23 cellular contexts compared by ENCODE assay signal in the genomic region with DNA sequence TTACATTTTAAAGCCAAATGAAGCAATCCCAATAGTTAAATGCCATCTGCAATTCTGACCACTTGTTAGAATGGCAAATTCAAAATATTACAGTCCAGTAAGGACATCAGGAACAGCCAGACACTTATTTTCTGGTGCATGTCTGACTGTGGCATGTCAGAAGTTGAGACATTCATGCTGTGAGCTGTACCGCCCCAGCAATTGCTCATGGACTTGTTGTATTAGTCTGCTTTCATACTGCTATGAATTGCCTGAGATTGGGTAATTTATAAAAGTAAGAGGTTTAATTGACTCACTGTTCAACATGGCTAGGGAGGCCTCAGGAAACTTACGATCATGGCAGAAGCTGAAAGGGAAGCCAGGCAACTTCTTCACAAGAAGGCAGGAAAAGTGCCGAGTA. TPM values are rescaled to one million over a fixed set of nuclear protein-coding genes. Genes with fewer than 3 reads are reported as not detected.
DNase-seq lines count a peak whose midpoint lies in the region; TF ChIP-seq lines count a peak whose summit lies in the region.
"Had no signal": no experiment of that assay in that cellular context is flagged by ENCODE, and none has a peak within 500 bp of the region (broad histone marks: within the 10 kb centered on the region; RNA-seq: fewer than 3 reads in every experiment).

No MANE protein-coding gene starts in this region.

- DNase-seq in HCEC 1CT (peak; percentile 91), brain microvascular endothelial cell (peak; percentile 52), fibroblast of peridontal ligament (ENCODE audit: extremely low read depth) (peak; percentile 64), smooth muscle cell (lab: John Stamatoyannopoulos, UW; ENCODE audit: unreplicated experiment) (no peak), head of caudate nucleus (no peak), retina (no peak), cerebellum (ENCODE audit: low spot score) (no peak)
- DNase-seq: colonic mucosa; hypothalamus; Karpas-422; left ventricle myocardium superior; NCI-H1048; NCI-H1930; nephron progenitor cell; PC-3; posterior cingulate gyrus; SHP77 treated with DMSO at 0.1 percent for 48 hours; stimulated activated CD4-positive, alpha-beta T cell treated with anti-CD3 and anti-CD28 coated beads, Interleukin-2, amount 100 ng/mL, for 24 hours had no signal

- peaks cover 7% of the 10 kb centered on the region for H4K20me1 ChIP-seq in smooth muscle cell (ENCODE audit: low read depth)

- 88% methylated on average over 3 of the region's 3 CpGs for WGBS in smooth muscle cell (ENCODE audit: low lambda C conversion rate)

- H3K79me2 ChIP-seq in smooth muscle cell (ENCODE audit: low read depth) = peaks cover 6% of the 10 kb centered on the region

- no peak overlapping the region for H3K9ac ChIP-seq in smooth muscle cell (ENCODE audit: low read depth)

- H3K27me3 ChIP-seq in brain microvascular endothelial cell (replicated peaks) (no peaks in the 10 kb centered on the region), smooth muscle cell (ENCODE audit: low read depth) (no peaks in the 10 kb centered on the region)
- H3K27me3 ChIP-seq: colonic mucosa, vagina had no signal

- intact Hi-C loops in head of caudate nucleus (cut with DNase I) = no loop called here

- H3K4me1 ChIP-seq in smooth muscle cell (ENCODE audit: low read depth) = peaks cover 7% of the 10 kb centered on the region
- H3K4me1 ChIP-seq: colonic mucosa, vagina had no signal

- H3F3A ChIP-seq in smooth muscle cell (ENCODE audit: low read depth) = peaks cover 3% of the 10 kb centered on the region

- no peak overlapping the region for H2AFZ ChIP-seq in smooth muscle cell (ENCODE audit: low read depth)

- in situ Hi-C loops in brain microvascular endothelial cell (cut with HindIII; ENCODE audit: low pct_ligation_motif_present, low sequenced_read_pairs) = no loop called here

- H3K4me2 ChIP-seq in smooth muscle cell = no peak overlapping the region

- H3K9me3 ChIP-seq in smooth muscle cell (replicated peaks; ENCODE audit: low read depth) = no peaks in the 10 kb centered on the region
- H3K9me3 ChIP-seq: colonic mucosa, thoracic aorta, vagina had no signal

- TF ChIP-seq CTCF in brain microvascular endothelial cell (IDR thresholded peaks at IDR 0.05; ENCODE audit: low read depth, low read length, missing control alignments) (no peak), smooth muscle cell (IDR thresholded peaks at IDR 0.05; ENCODE audit: borderline replicate concordance, insufficient read depth, poor library complexity, severe bottlenecking) (no peak)

- H3K4me3 ChIP-seq in brain microvascular endothelial cell (ENCODE audit: low read depth, low read length) (no peak overlapping the region), smooth muscle cell (no peak overlapping the region)
- H3K4me3 ChIP-seq: colonic mucosa, GM12878, skin epidermis, thoracic aorta, vagina had no signal

- peaks cover 4% of the 10 kb centered on the region for H3K36me3 ChIP-seq in brain microvascular endothelial cell (replicated peaks)
- no peaks in the 10 kb centered on the region for H3K36me3 ChIP-seq in smooth muscle cell (ENCODE audit: low read depth)
- H3K36me3 ChIP-seq: colonic mucosa, thoracic aorta, vagina had no signal

- H3K27ac ChIP-seq in brain microvascular endothelial cell = no peak overlapping the region
- H3K27ac ChIP-seq in smooth muscle cell (ENCODE audit: low read depth) = peak overlapping the region; percentile 1
- H3K27ac ChIP-seq: colonic mucosa, thoracic aorta, vagina had no signal

RNA-seq across cellular contexts. Expression of gene DDAH1, which starts 19.1 kb away (rescaled TPM):
- total RNA-seq in smooth muscle cell (30.8 and 31.6 TPM in 2 replicates), cerebellum (79.0 TPM)
- 10.2 and 13.8 TPM in 2 replicates for polyA plus RNA-seq in smooth muscle cell
- total RNA-seq: B cell had no signal

Comparison
In these comparisons a context has a peak if more than half of its experiments do, and no peak if none do; other contexts are left out.
1. DNase-seq: peak in HCEC 1CT (single experiment), brain microvascular endothelial cell (single experiment) and fibroblast of peridontal ligament (single experiment); none in smooth muscle cell (single experiment), head of caudate nucleus (0 of 42), retina (single experiment) and cerebellum (single experiment).